ENCODE assay signal across 10 cellular contexts in genomic region chr11:101862410-101863233, GRCh38. TPM values are rescaled to one million over a fixed set of nuclear protein-coding genes. Genes with fewer than 3 reads are reported as not detected.
A peak's percentile ranks its signal among the peaks of the same experiment; 100 is the strongest.
DNase-seq lines count a peak whose midpoint lies in the region; ATAC-seq, FAIRE-seq and TF ChIP-seq lines count a peak whose summit lies in the region.
"Had no signal": no experiment of that assay in that cellular context is flagged by ENCODE, and none has a peak within 500 bp of the region (broad histone marks: within the 10 kb centered on the region; RNA-seq: fewer than 3 reads in every experiment).

No MANE protein-coding gene starts in this region.

- peaks cover 6% of the 10 kb centered on the region for H3K9me3 ChIP-seq in left ventricle myocardium inferior (replicated peaks)
- no peaks in the 10 kb centered on the region for H3K9me3 ChIP-seq in thyroid gland

- H3K4me3 ChIP-seq in left ventricle myocardium inferior (no peak overlapping the region), thyroid gland (replicated peaks in 1 of 3) (no peak overlapping the region)

- TF ChIP-seq POLR2A in thyroid gland (IDR thresholded peaks at IDR 0.05) (no peak), GM12892 (IDR thresholded peaks at IDR 0.05; ENCODE audit: low read depth, low read length) (no peak)

- TF ChIP-seq CTCF in left ventricle myocardium inferior (IDR thresholded peaks at IDR 0.05; ENCODE audit: borderline replicate concordance), result peak; percentile 34
- peak in 2 of 6 experiments; percentile 19 to 28 for TF ChIP-seq CTCF in thyroid gland (IDR thresholded peaks at IDR 0.05)

- 72 to 75% methylated on average over 5 of the region's 5 CpGs for WGBS in thyroid gland, 2 donors

- H3K4me1 ChIP-seq in left ventricle myocardium inferior, result no peaks in the 10 kb centered on the region
- no peaks in the 10 kb centered on the region for H3K4me1 ChIP-seq in thyroid gland

- FAIRE-seq in GM12892 (lab: Jason Lieb, UNC), result no peak

- DNase-seq in NCI-H345 (lab: John Stamatoyannopoulos, UW), result peak; percentile 5
- no peak for DNase-seq in NCI-H345 treated with DMSO at 0.1 percent for 48 hours (lab: John Stamatoyannopoulos, UW; ENCODE audit: unreplicated experiment)
- DNase-seq in SK-MEL-5 (ENCODE audit: low read depth, low spot score), result peak; percentile 61
- no peak for DNase-seq in left ventricle myocardium inferior
- peak; percentile 5 for DNase-seq in thyroid gland
- no peak for DNase-seq in GM12892 (ENCODE audit: insufficient read length)
- no peak for DNase-seq in NCI-H2107 (lab: John Stamatoyannopoulos, UW)
- DNase-seq: CD4-positive, CD25-positive, alpha-beta regulatory T cell had no signal

- H3K27me3 ChIP-seq in left ventricle myocardium inferior (ENCODE audit: low read depth) (no peaks in the 10 kb centered on the region), thyroid gland (no peaks in the 10 kb centered on the region)

- intact Hi-C loops in left ventricle myocardium inferior (cut with micrococcal nuclease), result loop anchor here (2.0 to 10.0 kb wide), 2 partner anchors 112 to 144 kb away; no protein-coding TSS in a partner anchor
- intact Hi-C loops in thyroid gland (cut with DNase I), result loop anchor here (5.0 kb wide), 1 partner anchor 145 kb away; no protein-coding TSS in a partner anchor

- ATAC-seq in HG03521 (IDR thresholded peaks at IDR 0.05; ENCODE audit: unreplicated experiment), result no peak

- no peaks in the 10 kb centered on the region for H3K36me3 ChIP-seq in left ventricle myocardium inferior
- H3K36me3 ChIP-seq in thyroid gland, result no peaks in the 10 kb centered on the region

- in situ Hi-C loops in SK-MEL-5 (cut with HindIII; ENCODE audit: low pct_unique_long_range_greater_than_20kb, low sequenced_read_pairs), result no loop called here

- no peak overlapping the region for H3K27ac ChIP-seq in left ventricle myocardium inferior (replicated peaks)
- H3K27ac ChIP-seq in thyroid gland, result no peak overlapping the region

RNA-seq across cellular contexts. Expression of gene CEP126, which starts 52.2 kb away (rescaled TPM):
- total RNA-seq in SK-MEL-5 (2014; rRNA removed; shearing (Covaris generic)), result 0.26 and 0.35 TPM in 2 replicates
- 0.24 and 0.51 TPM in 2 replicates for polyA plus RNA-seq in SK-MEL-5 (2015; cell fraction: cytosol; rRNA removed)
- polyA plus RNA-seq in SK-MEL-5 (2015; cell fraction: nucleus; rRNA removed), result 1.0 and 2.6 TPM in 2 replicates
- total RNA-seq in left ventricle myocardium inferior (1.5 TPM), thyroid gland (10 to 100 TPM in 1 of 4 donors, 1 to 10 TPM in 3; 6.3 to 10.6 (median 8.1) TPM)
- not detected for polyA plus RNA-seq in GM12892 (2012; ENCODE audit: missing spikeins)

RNA-seq across cellular contexts. Expression of gene ANGPTL5, which starts 53.7 kb away (rescaled TPM):
- not detected in 2 replicates for total RNA-seq in SK-MEL-5 (2014; rRNA removed; shearing (Covaris generic))
- not detected in 2 replicates for polyA plus RNA-seq in SK-MEL-5 (2015; cell fraction: cytosol; rRNA removed)
- polyA plus RNA-seq in SK-MEL-5 (2015; cell fraction: nucleus; rRNA removed), result not detected in 2 replicates
- total RNA-seq in left ventricle myocardium inferior (1.3 TPM), thyroid gland (1 to 10 TPM in 2 of 4 donors, under 1 TPM in 1, not detected in 1; 0.63 to 2.3 (median 1.2) TPM)
- not detected for polyA plus RNA-seq in GM12892 (2012; ENCODE audit: missing spikeins)
- total RNA-seq: activated CD8-positive, alpha-beta memory T cell treated with anti-CD3 and anti-CD28 coated beads for 36 hours; CD4-positive, CD25-positive, alpha-beta regulatory T cell had no signal

Comparison
In these comparisons a context has a peak if more than half of its experiments do, and no peak if none do; other contexts are left out.
1. DNase-seq: peak in NCI-H345 (single experiment), SK-MEL-5 (single experiment) and thyroid gland (2 of 2); none in NCI-H345 treated with DMSO at 0.1 percent for 48 hours (single experiment), left ventricle myocardium inferior (single experiment), GM12892 (single experiment) and NCI-H2107 (single experiment).